In genomic region chr3:185401319-185401955, GRCh38 we compare ENCODE assay signal across 22 cellular contexts. TPM values are rescaled to one million over a fixed set of nuclear protein-coding genes. Genes with fewer than 3 reads are reported as not detected.
DNase-seq lines count a peak whose midpoint lies in the region; ATAC-seq, FAIRE-seq and TF ChIP-seq lines count a peak whose summit lies in the region.
"Had no signal": no experiment of that assay in that cellular context is flagged by ENCODE, and none has a peak within 500 bp of the region (broad histone marks: within the 10 kb centered on the region; RNA-seq: fewer than 3 reads in every experiment).

No MANE protein-coding gene starts in this region.

- H3K9me3 ChIP-seq in heart right ventricle (no peaks in the 10 kb centered on the region), heart left ventricle (no peaks in the 10 kb centered on the region)
- H3K9me3 ChIP-seq in naive thymus-derived CD4-positive, alpha-beta T cell (ENCODE audit: control insufficient read depth in 2 of 3, low read length in 3 of 3): no peaks in the 10 kb centered on the region
- H3K9me3 ChIP-seq: gastroesophageal sphincter, MG63, transverse colon had no signal

- POLR2A ChIA-PET in naive thymus-derived CD4-positive, alpha-beta T cell (lab: Charles Lee): no interaction called here

- no peaks in the 10 kb centered on the region for H3K36me3 Mint-ChIP-seq in naive thymus-derived CD4-positive, alpha-beta T cell

- no peak overlapping the region for H3K27ac ChIP-seq in heart right ventricle
- H3K27ac ChIP-seq in heart left ventricle: no peak overlapping the region
- H3K27ac ChIP-seq in naive thymus-derived CD4-positive, alpha-beta T cell (ENCODE audit: low read depth, low read length): no peak overlapping the region
- H3K27ac ChIP-seq: gastroesophageal sphincter, transverse colon had no signal

- no peak overlapping the region for H3K27ac Mint-ChIP-seq in naive thymus-derived CD4-positive, alpha-beta T cell
- H3K27ac Mint-ChIP-seq: activated naive CD4-positive, alpha-beta T cell treated with anti-CD3 and anti-CD28 coated beads for 36 hours had no signal

- H3K4me1 ChIP-seq in heart right ventricle: peaks cover 0 to 15% (median 5%) of the 10 kb centered on the region in 9 donors
- peaks cover 0 to 17% (median 5%) of the 10 kb centered on the region in 12 donors for H3K4me1 ChIP-seq in heart left ventricle
- no peaks in the 10 kb centered on the region for H3K4me1 ChIP-seq in naive thymus-derived CD4-positive, alpha-beta T cell (ENCODE audit: control insufficient read depth in 2 of 2, insufficient read depth in 2 of 2, low read length in 2 of 2)

- H3K27me3 ChIP-seq in heart right ventricle: no peaks in the 10 kb centered on the region
- no peaks in the 10 kb centered on the region for H3K27me3 ChIP-seq in heart left ventricle
- no peaks in the 10 kb centered on the region for H3K27me3 ChIP-seq in naive thymus-derived CD4-positive, alpha-beta T cell (ENCODE audit: control insufficient read depth in 2 of 2, insufficient read depth in 2 of 2, low read length in 2 of 2)
- H3K27me3 ChIP-seq: gastroesophageal sphincter, MG63, transverse colon had no signal

- no peak overlapping the region for H3K4me3 Mint-ChIP-seq in naive thymus-derived CD4-positive, alpha-beta T cell
- H3K4me3 Mint-ChIP-seq: activated naive CD4-positive, alpha-beta T cell treated with anti-CD3 and anti-CD28 coated beads for 36 hours had no signal

- TF ChIP-seq POLR2A in heart left ventricle (IDR thresholded peaks at IDR 0.05): no peak

- CTCF ChIA-PET in naive thymus-derived CD4-positive, alpha-beta T cell (lab: Charles Lee): no interaction called here

- DNase-seq in D721Med (ENCODE audit: insufficient read length, low spot score) (no peak), NCI-H1417 (lab: John Stamatoyannopoulos, UW) (peak in 2 of 3 experiments; percentile 91 to 99), NCI-H748 treated with DMSO at 0.1 percent for 48 hours (lab: John Stamatoyannopoulos, UW) (peak; percentile 81), fibroblast of peridontal ligament (ENCODE audit: extremely low read depth) (peak; percentile 30), heart right ventricle (no peak), heart left ventricle (no peak), hypothalamus (lab: John Stamatoyannopoulos, UW) (no peak)
- DNase-seq in naive thymus-derived CD4-positive, alpha-beta T cell: no peak
- DNase-seq: activated CD4-positive, alpha-beta T cell treated with anti-CD3 and anti-CD28 coated beads for 1 hour; activated CD8-positive, alpha-beta memory T cell treated with anti-CD3 and anti-CD28 coated beads, Interleukin-2, amount 50 U/mL, for 4 hours; activated naive CD4-positive, alpha-beta T cell treated with anti-CD3 and anti-CD28 coated beads for 36 hours; islet precursor cell; MG63; midbrain; NCI-H510A; nucleus accumbens; stimulated activated CD4-positive, alpha-beta T cell treated with anti-CD3 and anti-CD28 coated beads, Interleukin-2, amount 100 ng/mL, for 48 hours; T-helper 2 cell; transverse colon had no signal

- no peaks in the 10 kb centered on the region for H3K4me1 Mint-ChIP-seq in naive thymus-derived CD4-positive, alpha-beta T cell

- TF ChIP-seq CTCF in D721Med (IDR thresholded peaks at IDR 0.05; ENCODE audit: insufficient read depth, missing control alignments) (no peak), heart right ventricle (IDR thresholded peaks at IDR 0.05) (no peak), heart left ventricle (IDR thresholded peaks at IDR 0.05) (no peak)

- H3K4me3 ChIP-seq in heart right ventricle (no peak overlapping the region), heart left ventricle (no peak overlapping the region)
- H3K4me3 ChIP-seq in naive thymus-derived CD4-positive, alpha-beta T cell (ENCODE audit: low read length): no peak overlapping the region
- H3K4me3 ChIP-seq: gastroesophageal sphincter, MG63, transverse colon had no signal

- ATAC-seq in heart right ventricle (no peak), heart left ventricle (no peak)
- ATAC-seq in naive thymus-derived CD4-positive, alpha-beta T cell: no peak
- ATAC-seq: gastroesophageal sphincter, sciatic nerve had no signal

- H3K9me3 Mint-ChIP-seq in naive thymus-derived CD4-positive, alpha-beta T cell: no peaks in the 10 kb centered on the region
- H3K9me3 Mint-ChIP-seq: activated naive CD4-positive, alpha-beta T cell treated with anti-CD3 and anti-CD28 coated beads for 36 hours had no signal

- WGBS in heart right ventricle, 2 donors: 60 to 68% methylated on average over 7 of the region's 7 CpGs
- WGBS in heart left ventricle, 4 donors: 58 to 67% (median 61%) methylated on average over 7 of the region's 7 CpGs

- H3K36me3 ChIP-seq in heart right ventricle: no peaks in the 10 kb centered on the region
- H3K36me3 ChIP-seq in heart left ventricle: no peaks in the 10 kb centered on the region
- H3K36me3 ChIP-seq in naive thymus-derived CD4-positive, alpha-beta T cell (ENCODE audit: control insufficient read depth in 2 of 3, insufficient read depth in 3 of 3, low read length in 3 of 3): no peaks in the 10 kb centered on the region
- H3K36me3 ChIP-seq: gastroesophageal sphincter, MG63, transverse colon had no signal

- H3K27me3 Mint-ChIP-seq in naive thymus-derived CD4-positive, alpha-beta T cell: peaks cover 0 to 13% (median 5%) of the 10 kb centered on the region in 5 donors

- intact Hi-C loops in heart right ventricle (cut with DNase I) (no loop called here), heart left ventricle (cut with DNase I) (no loop called here)
- intact Hi-C loops in naive thymus-derived CD4-positive, alpha-beta T cell (cut with micrococcal nuclease): no loop called here

- peak; percentile 89 for FAIRE-seq in D721Med (lab: Jason Lieb, UNC)
- FAIRE-seq: bronchial epithelial cell had no signal

RNA-seq across cellular contexts. Expression of gene MAP3K13, which starts 38.5 kb away (rescaled TPM):
- 10 to 100 TPM in 6 of 10 donors, 1 to 10 TPM in 4; 7.1 to 14.9 (median 11.3) TPM for total RNA-seq in heart right ventricle
- 1 to 10 TPM; 9.8 TPM for polyA plus RNA-seq in heart right ventricle
- total RNA-seq in heart left ventricle: 10 to 100 TPM in 6 of 9 donors, 1 to 10 TPM in 3; 4.8 to 18.5 (median 11.4) TPM
- 10 to 100 TPM in 1 of 2 donors, 1 to 10 TPM in 1; 6.6 to 10.1 TPM for polyA plus RNA-seq in heart left ventricle
- total RNA-seq in naive thymus-derived CD4-positive, alpha-beta T cell: 1 to 10 TPM; 6.2 to 9.7 (median 7.8) TPM
- 10 to 100 TPM; 40.1 to 53.8 TPM for polyA plus RNA-seq in naive thymus-derived CD4-positive, alpha-beta T cell

Comparison
In these comparisons a context has a peak if more than half of its experiments do, and no peak if none do; other contexts are left out.
1. DNase-seq: peak in NCI-H1417 (2 of 3), NCI-H748 treated with DMSO at 0.1 percent for 48 hours (single experiment) and fibroblast of peridontal ligament (single experiment); none in D721Med (single experiment), heart right ventricle (0 of 2), heart left ventricle (0 of 5), naive thymus-derived CD4-positive, alpha-beta T cell (0 of 9) and hypothalamus (0 of 51).